1 cellular context compared by ENCODE assay signal in genomic region chr7:43234073-43234472, GRCh38.
TF ChIP-seq lines count a peak whose summit lies in the region.

No MANE protein-coding gene starts in this region.

TF ChIP-seq in H1, 55 proteins besides CTCF, POLR2A, EP300 and RAD21 (continued from another document):
- TF ChIP-seq KDM5A (IDR thresholded peaks at IDR 0.05; ENCODE audit: low read length) = no peak
- no peak for TF ChIP-seq BCL11A (IDR thresholded peaks at IDR 0.05; ENCODE audit: low read depth in 2 of 2, low read length in 2 of 2)
- TF ChIP-seq, protein P1, sequence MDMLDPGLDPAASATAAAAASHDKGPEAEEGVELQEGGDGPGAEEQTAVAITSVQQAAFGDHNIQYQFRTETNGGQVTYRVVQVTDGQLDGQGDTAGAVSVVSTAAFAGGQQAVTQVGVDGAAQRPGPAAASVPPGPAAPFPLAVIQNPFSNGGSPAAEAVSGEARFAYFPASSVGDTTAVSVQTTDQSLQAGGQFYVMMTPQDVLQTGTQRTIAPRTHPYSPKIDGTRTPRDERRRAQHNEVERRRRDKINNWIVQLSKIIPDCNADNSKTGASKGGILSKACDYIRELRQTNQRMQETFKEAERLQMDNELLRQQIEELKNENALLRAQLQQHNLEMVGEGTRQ (IDR thresholded peaks at IDR 0.05; ENCODE audit: low read length) = no peak
- no peak for TF ChIP-seq RNF2 (IDR thresholded peaks at IDR 0.05; ENCODE audit: borderline replicate concordance, low read depth, low read length, missing control alignments, poor library complexity, severe bottlenecking)
- no peak for TF ChIP-seq JUND (IDR thresholded peaks at IDR 0.05; ENCODE audit: low read length)
- TF ChIP-seq PHF8 (conservative IDR thresholded peaks at IDR 0.05; ENCODE audit: low read depth, low read length) = no peak
- TF ChIP-seq SIX5 (IDR thresholded peaks at IDR 0.05; ENCODE audit: low read depth, low read length) = no peak
- TF ChIP-seq HDAC6 (IDR thresholded peaks at IDR 0.05; ENCODE audit: low read depth, low read length) = no peak
- TF ChIP-seq TAF7 (optimal IDR thresholded peaks at IDR 0.05; ENCODE audit: borderline replicate concordance, low read depth, low read length) = no peak
- no peak for TF ChIP-seq CHD1 (IDR thresholded peaks at IDR 0.05; ENCODE audit: low read depth, low read length)
TF ChIP-seq in H1: peak in this region for 0.
